Comparison of ENCODE assay signal across 11 cellular contexts in the genomic region with DNA sequence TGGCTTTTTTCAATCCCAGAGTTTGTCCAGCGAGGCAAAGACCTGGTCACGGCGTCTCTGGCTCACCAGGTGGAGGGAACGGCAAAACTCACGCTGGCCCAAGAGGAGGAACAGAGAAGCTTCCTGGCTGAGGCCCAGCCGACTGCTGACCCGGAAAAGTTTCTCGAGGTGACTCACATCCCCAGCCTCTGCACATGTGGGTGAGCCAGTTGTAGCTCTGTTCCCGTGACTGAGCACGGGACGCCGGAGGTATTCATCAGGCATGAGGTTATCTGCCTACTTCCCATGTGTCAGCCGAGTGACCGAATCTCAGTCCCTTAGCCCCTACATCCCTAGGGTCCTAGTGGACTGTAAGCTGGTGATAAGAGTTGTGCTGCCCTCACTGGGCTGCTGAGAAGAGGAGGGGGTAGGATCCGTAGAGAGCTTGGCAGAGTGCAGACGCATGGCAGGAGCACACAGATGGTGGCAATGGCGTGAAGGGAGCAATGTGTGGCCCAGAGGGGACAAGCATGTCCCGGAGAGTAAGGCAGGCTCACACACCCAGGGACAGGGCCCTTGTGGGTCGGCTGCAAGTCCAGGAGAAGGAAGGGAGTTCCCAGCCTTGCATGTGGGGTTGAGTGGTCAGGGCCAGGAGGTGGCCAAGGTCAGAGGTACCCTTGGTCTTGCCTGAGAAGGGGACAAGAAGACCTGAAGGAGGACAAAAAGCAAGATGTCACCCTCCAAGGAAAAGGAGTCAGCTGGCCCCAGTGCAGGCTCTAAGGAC. TPM values are rescaled to one million over a fixed set of nuclear protein-coding genes. Genes with fewer than 3 reads are reported as not detected.
DNase-seq lines count a peak whose midpoint lies in the region; ATAC-seq, FAIRE-seq and TF ChIP-seq lines count a peak whose summit lies in the region.
"Had no signal": no experiment of that assay in that cellular context is flagged by ENCODE, and none has a peak within 500 bp of the region (broad histone marks: within the 10 kb centered on the region; RNA-seq: fewer than 3 reads in every experiment).

No MANE protein-coding gene starts in this region.

- H3F3A ChIP-seq in smooth muscle cell (ENCODE audit: low read depth) = peaks cover 9% of the 10 kb centered on the region

- DNase-seq in activated CD8-positive, alpha-beta T cell treated with anti-CD3 and anti-CD28 coated beads, Interleukin-2, amount 10 ng/mL, durations not matched to agents 7 days and 5 days = no peak
- DNase-seq in activated CD8-positive, alpha-beta T cell treated with anti-CD3 and anti-CD28 coated beads for 36 hours = no peak
- DNase-seq in SW480 (ENCODE audit: low spot score) (peak; percentile 58), fibroblast of pulmonary artery (ENCODE audit: low read depth) (peak; percentile 96), smooth muscle cell (lab: John Stamatoyannopoulos, UW; ENCODE audit: unreplicated experiment) (no peak), GM12891 (ENCODE audit: insufficient read length, low spot score) (no peak)
- DNase-seq: NCI-H2081 had no signal

- H3K4me3 Mint-ChIP-seq in activated CD8-positive, alpha-beta T cell treated with anti-CD3 and anti-CD28 coated beads, Interleukin-2, amount 10 ng/mL, durations not matched to agents 7 days and 5 days = no peak overlapping the region
- no peak overlapping the region for H3K4me3 Mint-ChIP-seq in activated CD8-positive, alpha-beta T cell treated with anti-CD3 and anti-CD28 coated beads for 36 hours
- H3K4me3 Mint-ChIP-seq: memory B cell had no signal

- H3K27me3 ChIP-seq in smooth muscle cell (ENCODE audit: low read depth) (no peaks in the 10 kb centered on the region), gastroesophageal sphincter (no peaks in the 10 kb centered on the region)

- no peaks in the 10 kb centered on the region for H4K20me1 ChIP-seq in smooth muscle cell (ENCODE audit: low read depth)

- intact Hi-C loops in activated CD8-positive, alpha-beta T cell treated with anti-CD3 and anti-CD28 coated beads for 36 hours (cut with micrococcal nuclease) = no loop called here

- H3K4me1 ChIP-seq in smooth muscle cell (ENCODE audit: low read depth) = peaks cover 6% of the 10 kb centered on the region
- H3K4me1 ChIP-seq in gastroesophageal sphincter = no peaks in the 10 kb centered on the region

- 69% methylated on average over 19 of the region's 19 CpGs for WGBS in smooth muscle cell (ENCODE audit: low lambda C conversion rate)
- WGBS in gastroesophageal sphincter (ENCODE audit: low coverage in 1 of 2), 2 donors = 81 to 83% methylated on average over 2 to 4 of the region's 19 CpGs

- ATAC-seq in activated CD8-positive, alpha-beta T cell treated with anti-CD3 and anti-CD28 coated beads, Interleukin-2, amount 10 ng/mL, durations not matched to agents 7 days and 5 days = no peak
- no peak for ATAC-seq in activated CD8-positive, alpha-beta T cell treated with anti-CD3 and anti-CD28 coated beads for 36 hours
- no peak for ATAC-seq in gastroesophageal sphincter
- no peak for ATAC-seq in GM21390 (IDR thresholded peaks at IDR 0.05; ENCODE audit: unreplicated experiment)

- no peak overlapping the region for H3K9ac ChIP-seq in smooth muscle cell (ENCODE audit: low read depth)

- no peak overlapping the region for H3K4me2 ChIP-seq in smooth muscle cell

- no peak overlapping the region for H2AFZ ChIP-seq in smooth muscle cell (ENCODE audit: low read depth)

- H3K4me1 Mint-ChIP-seq in activated CD8-positive, alpha-beta T cell treated with anti-CD3 and anti-CD28 coated beads, Interleukin-2, amount 10 ng/mL, durations not matched to agents 7 days and 5 days (ENCODE audit: low read depth) = no peaks in the 10 kb centered on the region
- peaks cover 4% of the 10 kb centered on the region for H3K4me1 Mint-ChIP-seq in activated CD8-positive, alpha-beta T cell treated with anti-CD3 and anti-CD28 coated beads for 36 hours (ENCODE audit: low read depth)
- H3K4me1 Mint-ChIP-seq: memory B cell had no signal

- H3K36me3 ChIP-seq in smooth muscle cell (ENCODE audit: low read depth) = peaks cover 3% of the 10 kb centered on the region
- peaks cover 0 to 98% of the 10 kb centered on the region in 2 donors for H3K36me3 ChIP-seq in gastroesophageal sphincter

- no peak for TF ChIP-seq CTCF in activated CD8-positive, alpha-beta T cell treated with anti-CD3 and anti-CD28 coated beads for 36 hours (IDR thresholded peaks at IDR 0.05)
- no peak for TF ChIP-seq CTCF in fibroblast of pulmonary artery (IDR thresholded peaks at IDR 0.05; ENCODE audit: low read length, missing control alignments)
- no peak for TF ChIP-seq CTCF in smooth muscle cell (IDR thresholded peaks at IDR 0.05; ENCODE audit: borderline replicate concordance, insufficient read depth, poor library complexity, severe bottlenecking)
- no peak for TF ChIP-seq CTCF in gastroesophageal sphincter (IDR thresholded peaks at IDR 0.05)

- peak overlapping the region; percentile 9 for H3K27ac Mint-ChIP-seq in activated CD8-positive, alpha-beta T cell treated with anti-CD3 and anti-CD28 coated beads, Interleukin-2, amount 10 ng/mL, durations not matched to agents 7 days and 5 days
- H3K27ac Mint-ChIP-seq in activated CD8-positive, alpha-beta T cell treated with anti-CD3 and anti-CD28 coated beads for 36 hours = no peak overlapping the region
- H3K27ac Mint-ChIP-seq: memory B cell had no signal

- no peaks in the 10 kb centered on the region for H3K9me3 Mint-ChIP-seq in activated CD8-positive, alpha-beta T cell treated with anti-CD3 and anti-CD28 coated beads, Interleukin-2, amount 10 ng/mL, durations not matched to agents 7 days and 5 days (ENCODE audit: insufficient read depth)
- H3K9me3 Mint-ChIP-seq in activated CD8-positive, alpha-beta T cell treated with anti-CD3 and anti-CD28 coated beads for 36 hours = no peaks in the 10 kb centered on the region
- H3K9me3 Mint-ChIP-seq: memory B cell had no signal

- H3K4me3 ChIP-seq in fibroblast of pulmonary artery (replicated peaks; ENCODE audit: low read depth, low read length) (no peak overlapping the region), smooth muscle cell (no peak overlapping the region), gastroesophageal sphincter (no peak overlapping the region)

- no peaks in the 10 kb centered on the region for H3K36me3 Mint-ChIP-seq in activated CD8-positive, alpha-beta T cell treated with anti-CD3 and anti-CD28 coated beads, Interleukin-2, amount 10 ng/mL, durations not matched to agents 7 days and 5 days (ENCODE audit: low read depth)
- no peaks in the 10 kb centered on the region for H3K36me3 Mint-ChIP-seq in activated CD8-positive, alpha-beta T cell treated with anti-CD3 and anti-CD28 coated beads for 36 hours (ENCODE audit: low read depth)
- H3K36me3 Mint-ChIP-seq: memory B cell had no signal

- no peak for FAIRE-seq in GM12891 (lab: Jason Lieb, UNC)

- CTCF ChIA-PET in activated CD8-positive, alpha-beta T cell treated with anti-CD3 and anti-CD28 coated beads, Interleukin-2, amount 10 ng/mL, durations not matched to agents 7 days and 5 days (lab: Charles Lee) = no interaction called here
- CTCF ChIA-PET in activated CD8-positive, alpha-beta T cell treated with anti-CD3 and anti-CD28 coated beads for 36 hours (lab: Charles Lee) = no interaction called here

- POLR2A ChIA-PET in activated CD8-positive, alpha-beta T cell treated with anti-CD3 and anti-CD28 coated beads, Interleukin-2, amount 10 ng/mL, durations not matched to agents 7 days and 5 days (lab: Charles Lee) = no interaction called here
- POLR2A ChIA-PET in activated CD8-positive, alpha-beta T cell treated with anti-CD3 and anti-CD28 coated beads for 36 hours (lab: Charles Lee) = interaction anchor here (0.6 kb wide), 1 partner anchor 16 kb away, joined by 3 read pairs; no protein-coding TSS in a partner anchor

- H3K79me2 ChIP-seq in smooth muscle cell (ENCODE audit: low read depth) = no peaks in the 10 kb centered on the region

- TF ChIP-seq EP300 in gastroesophageal sphincter (IDR thresholded peaks at IDR 0.05) = no peak

- TF ChIP-seq POLR2A in gastroesophageal sphincter (IDR thresholded peaks at IDR 0.05) (no peak), GM12891 (IDR thresholded peaks at IDR 0.05; ENCODE audit: low read depth, low read length) (no peak)

- no peaks in the 10 kb centered on the region for H3K27me3 Mint-ChIP-seq in activated CD8-positive, alpha-beta T cell treated with anti-CD3 and anti-CD28 coated beads, Interleukin-2, amount 10 ng/mL, durations not matched to agents 7 days and 5 days (ENCODE audit: low read depth)
- no peaks in the 10 kb centered on the region for H3K27me3 Mint-ChIP-seq in activated CD8-positive, alpha-beta T cell treated with anti-CD3 and anti-CD28 coated beads for 36 hours

- H3K9me3 ChIP-seq in smooth muscle cell (replicated peaks; ENCODE audit: low read depth) (no peaks in the 10 kb centered on the region), gastroesophageal sphincter (peaks cover 0 to 9% (median 0%) of the 10 kb centered on the region in 3 donors)

- H3K27ac ChIP-seq in smooth muscle cell (ENCODE audit: low read depth) = peak overlapping the region; percentile 52
- H3K27ac ChIP-seq in gastroesophageal sphincter = no peak overlapping the region
- H3K27ac ChIP-seq: 22Rv1 had no signal

TF ChIP-seq in GM12891, 5 proteins besides CTCF, POLR2A, EP300 and RAD21:
- TF ChIP-seq PAX5 (IDR thresholded peaks at IDR 0.05; ENCODE audit: insufficient read depth, low read length, severe bottlenecking) (no peak), SPI1 (IDR thresholded peaks at IDR 0.05; ENCODE audit: low read depth, low read length) (no peak), POU2F2 (IDR thresholded peaks at IDR 0.05; ENCODE audit: low read depth, low read length) (no peak), TAF1 (IDR thresholded peaks at IDR 0.05; ENCODE audit: low read depth, low read length) (no peak), POLR2AphosphoS5 (IDR thresholded peaks at IDR 0.05; ENCODE audit: low read depth, low read length) (no peak)

RNA-seq across cellular contexts. Expression of a gene that starts 42.9 kb away (rescaled TPM):
- 1 to 10 TPM; 1.7 to 1.9 TPM for total RNA-seq in activated CD8-positive, alpha-beta T cell treated with anti-CD3 and anti-CD28 coated beads, Interleukin-2, amount 10 ng/mL, durations not matched to agents 7 days and 5 days
- 1 to 10 TPM; 2.0 to 2.5 TPM for total RNA-seq in activated CD8-positive, alpha-beta T cell treated with anti-CD3 and anti-CD28 coated beads for 36 hours
- 11.5 and 15.5 TPM in 2 replicates for total RNA-seq in smooth muscle cell
- 6.7 and 7.5 TPM in 2 replicates for polyA plus RNA-seq in smooth muscle cell
- total RNA-seq in gastroesophageal sphincter = 10 to 100 TPM; 17.8 to 53.7 (median 38.1) TPM
- 8.8 TPM for polyA plus RNA-seq in GM12891 (2012; ENCODE audit: low read depth, missing spikeins)

RNA-seq across cellular contexts. Expression of a gene that starts 45.6 kb away (rescaled TPM):
- 1 to 10 TPM; 1.1 to 1.3 TPM for total RNA-seq in activated CD8-positive, alpha-beta T cell treated with anti-CD3 and anti-CD28 coated beads, Interleukin-2, amount 10 ng/mL, durations not matched to agents 7 days and 5 days
- total RNA-seq in activated CD8-positive, alpha-beta T cell treated with anti-CD3 and anti-CD28 coated beads for 36 hours = 1 to 10 TPM in 1 of 2 experiments, under 1 TPM in 1; 0.83 to 1.3 TPM
- 7.9 and 8.5 TPM in 2 replicates for total RNA-seq in smooth muscle cell
- 6.2 and 6.9 TPM in 2 replicates for polyA plus RNA-seq in smooth muscle cell
- 10 to 100 TPM in 2 of 4 donors, 1 to 10 TPM in 2; 9.3 to 16.3 (median 12.4) TPM for total RNA-seq in gastroesophageal sphincter
- 1.2 TPM for polyA plus RNA-seq in GM12891 (2012; ENCODE audit: low read depth, missing spikeins)

Comparison
In these comparisons a context has a peak if more than half of its experiments do, and no peak if none do; other contexts are left out.
1. DNase-seq: peak in SW480 (single experiment) and fibroblast of pulmonary artery (single experiment); none in activated CD8-positive, alpha-beta T cell treated with anti-CD3 and anti-CD28 coated beads, Interleukin-2, amount 10 ng/mL, durations not matched to agents 7 days and 5 days (single experiment), activated CD8-positive, alpha-beta T cell treated with anti-CD3 and anti-CD28 coated beads for 36 hours (single experiment), smooth muscle cell (single experiment) and GM12891 (single experiment).